15 cellular contexts compared by ENCODE assay signal in genomic region chr1:78072216-78072615, GRCh38. TPM values are rescaled to one million over a fixed set of nuclear protein-coding genes. Genes with fewer than 3 reads are reported as not detected.
"Had no signal": no experiment of that assay in that cellular context is flagged by ENCODE, and none has a peak within 500 bp of the region (broad histone marks: within the 10 kb centered on the region; RNA-seq: fewer than 3 reads in every experiment).

No MANE protein-coding gene starts in this region.

- H3K27me3 ChIP-seq: adrenal gland, gastroesophageal sphincter, hepatocyte, stomach had no signal

- H2AFZ ChIP-seq: hepatocyte had no signal

- DNase-seq: activated CD4-positive, alpha-beta T cell treated with anti-CD3 and anti-CD28 coated beads, Interleukin-2, amount 50 U/mL, for 4 hours; activated gamma-delta T cell; activated T-cell treated with anti-CD3 and anti-CD28 coated beads, Interleukin-2, amount 50 U/mL, for 72 hours; adrenal gland; dermis blood vessel endothelial cell; effector memory CD4-positive, alpha-beta T cell; islet precursor cell; occipital lobe; small intestine; stimulated activated CD4-positive, alpha-beta T cell treated with anti-CD3 and anti-CD28 coated beads, Interleukin-4, amount 100 ng/mL, for 1 hour; stomach; T-helper 17 cell had no signal

- H3K4me3 ChIP-seq: adrenal gland, gastroesophageal sphincter, hepatocyte, stomach had no signal

- H3K9me3 ChIP-seq: adrenal gland, gastroesophageal sphincter, stomach had no signal

- H3K4me2 ChIP-seq: hepatocyte had no signal

- H3K36me3 ChIP-seq: adrenal gland, gastroesophageal sphincter, stomach had no signal

- H3K27ac ChIP-seq: gastroesophageal sphincter, hepatocyte, stomach had no signal

RNA-seq across cellular contexts. Expression of gene GIPC2, which starts 26.4 kb away (rescaled TPM):
- total RNA-seq: astrocyte had no signal
